11 cellular contexts compared by ENCODE assay signal in genomic region chr6:90000864-90001731, GRCh38.
A peak's percentile ranks its signal among the peaks of the same experiment; 100 is the strongest.
DNase-seq lines count a peak whose midpoint lies in the region; ATAC-seq, FAIRE-seq and TF ChIP-seq lines count a peak whose summit lies in the region.
"Had no signal": no experiment of that assay in that cellular context is flagged by ENCODE, and none has a peak within 500 bp of the region (broad histone marks: within the 10 kb centered on the region; RNA-seq: fewer than 3 reads in every experiment).

No MANE protein-coding gene starts in this region.

- H3K79me2 ChIP-seq in SK-N-SH (ENCODE audit: insufficient read depth), result no peaks in the 10 kb centered on the region

- no peaks in the 10 kb centered on the region for H3K27me3 ChIP-seq in SK-N-SH (ENCODE audit: insufficient read depth)
- H3K27me3 ChIP-seq: tibial artery had no signal

- TF ChIP-seq RAD21 in SK-N-SH (IDR thresholded peaks at IDR 0.05; ENCODE audit: low read length), result no peak

- no peaks in the 10 kb centered on the region for H3K36me3 ChIP-seq in SK-N-SH (replicated peaks in 1 of 2; ENCODE audit: control insufficient read depth in 1 of 2, insufficient read depth in 2 of 2, low read length in 1 of 2)
- H3K36me3 ChIP-seq: tibial artery had no signal

- TF ChIP-seq CTCF in SK-N-SH (IDR thresholded peaks at IDR 0.05) (no peak), glutamatergic neuron (IDR thresholded peaks at IDR 0.05; ENCODE audit: partially characterized antibody, unreplicated experiment) (no peak)

- H3K27me3 Mint-ChIP-seq in activated T-helper 17 cell treated with anti-CD3 and anti-CD28 coated beads, Interleukin-2, amount 50 U/mL, for 72 hours, result no peaks in the 10 kb centered on the region
- peaks cover 2% of the 10 kb centered on the region for H3K27me3 Mint-ChIP-seq in glutamatergic neuron (ENCODE audit: unreplicated experiment)

- no peaks in the 10 kb centered on the region for H3K9me2 ChIP-seq in SK-N-SH

- DNase-seq in SK-N-SH (no peak), NCI-H2029 (lab: John Stamatoyannopoulos, UW) (peak; percentile 23), RCC 7860 (ENCODE audit: low spot score) (no peak), glutamatergic neuron (no peak)
- peak; percentile 75 for DNase-seq in stimulated activated CD4-positive, alpha-beta T cell treated with anti-CD3 and anti-CD28 coated beads, Interleukin-1b, Interleukin-23, amount 100 ng/mL, for 48 hours
- DNase-seq: effector CD4-positive, alpha-beta T cell; NCI-H526; tibial artery had no signal

- POLR2A ChIA-PET in SK-N-SH (lab: Yijun Ruan, JAX), result interaction anchor here (1.6 kb wide), 1 partner anchor 15 kb away, joined by 5 read pairs; no protein-coding TSS in a partner anchor

- H3K27ac ChIP-seq in SK-N-SH (ENCODE audit: low read depth in 2 of 2, low read length in 1 of 2), result no peak overlapping the region
- H3K27ac ChIP-seq: tibial artery had no signal

- 86% methylated on average over 5 of the region's 5 CpGs for WGBS in SK-N-SH (ENCODE audit: low lambda C conversion rate)

- no peak; the same call in 2 of the 3 replicates for ATAC-seq in SK-N-SH treated with all-trans-retinoic acid at 6 μM for 48 hours
- peak; percentile 77 for ATAC-seq in activated T-helper 17 cell treated with anti-CD3 and anti-CD28 coated beads, Interleukin-2, amount 50 U/mL, for 72 hours (replicated peaks)
- ATAC-seq in GM21381 (IDR thresholded peaks at IDR 0.05; ENCODE audit: unreplicated experiment), result no peak

- no peak overlapping the region for H3K27ac Mint-ChIP-seq in activated T-helper 17 cell treated with anti-CD3 and anti-CD28 coated beads, Interleukin-2, amount 50 U/mL, for 72 hours
- no peak overlapping the region for H3K27ac Mint-ChIP-seq in glutamatergic neuron (ENCODE audit: unreplicated experiment)

- no peak overlapping the region for H3K4me3 Mint-ChIP-seq in activated T-helper 17 cell treated with anti-CD3 and anti-CD28 coated beads, Interleukin-2, amount 50 U/mL, for 72 hours
- no peak overlapping the region for H3K4me3 Mint-ChIP-seq in glutamatergic neuron (ENCODE audit: unreplicated experiment)

- H3K36me3 Mint-ChIP-seq in activated T-helper 17 cell treated with anti-CD3 and anti-CD28 coated beads, Interleukin-2, amount 50 U/mL, for 72 hours (ENCODE audit: low read depth), result peaks cover 29% of the 10 kb centered on the region
- H3K36me3 Mint-ChIP-seq in glutamatergic neuron (ENCODE audit: unreplicated experiment), result no peaks in the 10 kb centered on the region

- H3K4me1 Mint-ChIP-seq in activated T-helper 17 cell treated with anti-CD3 and anti-CD28 coated beads, Interleukin-2, amount 50 U/mL, for 72 hours, result peaks cover 7% of the 10 kb centered on the region
- H3K4me1 Mint-ChIP-seq in glutamatergic neuron (ENCODE audit: low read depth, unreplicated experiment), result no peaks in the 10 kb centered on the region

- H4K20me1 ChIP-seq in SK-N-SH (ENCODE audit: insufficient read depth), result no peaks in the 10 kb centered on the region

- peaks cover 0 to 16% of the 10 kb centered on the region in 2 experiments; a peak in 2 of 4 replicates for H3K4me1 ChIP-seq in SK-N-SH (ENCODE audit: control insufficient read depth in 1 of 2, insufficient read depth in 2 of 2, low read depth in 1 of 2, low read length in 1 of 2)

- FAIRE-seq in RCC 7860 (lab: Jason Lieb, UNC), result no peak

- no peak overlapping the region for H2AFZ ChIP-seq in SK-N-SH (ENCODE audit: low read depth)

- no peak overlapping the region for H3K4me2 ChIP-seq in SK-N-SH

- H3K9ac ChIP-seq in SK-N-SH, result no peak overlapping the region

- H3K9me3 Mint-ChIP-seq in activated T-helper 17 cell treated with anti-CD3 and anti-CD28 coated beads, Interleukin-2, amount 50 U/mL, for 72 hours, result no peaks in the 10 kb centered on the region
- peaks cover 2% of the 10 kb centered on the region for H3K9me3 Mint-ChIP-seq in glutamatergic neuron (ENCODE audit: unreplicated experiment)

- peaks cover 3% of the 10 kb centered on the region for H3F3A ChIP-seq in SK-N-SH (replicated peaks; ENCODE audit: insufficient read depth)

- no peaks in the 10 kb centered on the region for H3K9me3 ChIP-seq in SK-N-SH
- H3K9me3 ChIP-seq: tibial artery had no signal

- CTCF ChIA-PET in SK-N-SH (lab: Yijun Ruan, JAX), result interaction anchor here (1.4 to 2.0 kb wide), 2 partner anchors 9 to 15 kb away, joined by 3 to 7 read pairs; no protein-coding TSS in a partner anchor

- no peak overlapping the region for H3K4me3 ChIP-seq in SK-N-SH (ENCODE audit: low read depth in 2 of 2, low read length in 1 of 2)
- H3K4me3 ChIP-seq: tibial artery had no signal

- TF ChIP-seq EP300 in SK-N-SH (IDR thresholded peaks at IDR 0.05; ENCODE audit: borderline replicate concordance in 1 of 2, low read depth in 1 of 2, low read length in 1 of 2), result no peak

TF ChIP-seq in SK-N-SH, 30 proteins besides CTCF, POLR2A, EP300 and RAD21:
- TF ChIP-seq FOSL2 (IDR thresholded peaks at IDR 0.05; ENCODE audit: borderline replicate concordance, low read depth) (no peak), PBX3 (IDR thresholded peaks at IDR 0.05) (peak; percentile 27; the same call in 1 of the 2 replicates), NFIC (IDR thresholded peaks at IDR 0.05; ENCODE audit: borderline replicate concordance) (peak; percentile 42; the same call in 1 of the 2 replicates), TCF12 (IDR thresholded peaks at IDR 0.05) (peak; percentile 9; the same call in 1 of the 2 replicates)

TF ChIP-seq in SK-N-SH treated with all-trans-retinoic acid at 6 μM for 48 hours, 23 proteins besides CTCF, POLR2A, EP300 and RAD21 (continues in another document):
- TF ChIP-seq BACH2 (CRISPR knock-in tag; IDR thresholded peaks at IDR 0.05; ENCODE audit: borderline replicate concordance) (no peak), TSHZ2 (CRISPR knock-in tag; IDR thresholded peaks at IDR 0.05) (no peak), ARNTL (CRISPR knock-in tag; IDR thresholded peaks at IDR 0.05; ENCODE audit: borderline replicate concordance, low read depth) (no peak), CSRNP3 (CRISPR knock-in tag; IDR thresholded peaks at IDR 0.05) (no peak), SNAI2 (CRISPR knock-in tag; IDR thresholded peaks at IDR 0.05) (no peak), TCF4 (CRISPR knock-in tag; IDR thresholded peaks at IDR 0.05; ENCODE audit: borderline replicate concordance) (no peak), GLIS3 (CRISPR knock-in tag; IDR thresholded peaks at IDR 0.05) (no peak), RARB (CRISPR knock-in tag; IDR thresholded peaks at IDR 0.05) (no peak), ZNF565 (CRISPR knock-in tag; conservative IDR thresholded peaks at IDR 0.05; ENCODE audit: low read depth) (no peak), OSR1 (CRISPR knock-in tag; IDR thresholded peaks at IDR 0.05) (no peak), PPARA (CRISPR knock-in tag; IDR thresholded peaks at IDR 0.05; ENCODE audit: borderline replicate concordance) (no peak), ZFP3 (CRISPR knock-in tag; IDR thresholded peaks at IDR 0.05) (no peak), ZNF8 (CRISPR knock-in tag; IDR thresholded peaks at IDR 0.05) (no peak), PATZ1 (CRISPR knock-in tag; IDR thresholded peaks at IDR 0.05; ENCODE audit: borderline replicate concordance) (no peak), CSDC2 (CRISPR knock-in tag; IDR thresholded peaks at IDR 0.05) (no peak)

Comparison
In these comparisons a context has a peak if more than half of its experiments do, and no peak if none do; other contexts are left out.
1. DNase-seq: peak in NCI-H2029 (single experiment) and stimulated activated CD4-positive, alpha-beta T cell treated with anti-CD3 and anti-CD28 coated beads, Interleukin-1b, Interleukin-23, amount 100 ng/mL, for 48 hours (single experiment); none in SK-N-SH (single experiment), RCC 7860 (single experiment) and glutamatergic neuron (single experiment).